In genomic region chr3:73043414-73043813, GRCh38 we compare ENCODE assay signal across 25 cellular contexts. TPM values are rescaled to one million over a fixed set of nuclear protein-coding genes. Genes with fewer than 3 reads are reported as not detected.
A peak's percentile ranks its signal among the peaks of the same experiment; 100 is the strongest.
DNase-seq lines count a peak whose midpoint lies in the region; ATAC-seq, FAIRE-seq and TF ChIP-seq lines count a peak whose summit lies in the region.
"Had no signal": no experiment of that assay in that cellular context is flagged by ENCODE, and none has a peak within 500 bp of the region (broad histone marks: within the 10 kb centered on the region; RNA-seq: fewer than 3 reads in every experiment).

No MANE protein-coding gene starts in this region.

- H4K8ac ChIP-seq in trophoblast cell (ENCODE audit: low read depth, low read length), result no peak overlapping the region

- H3K27me3 ChIP-seq in trophoblast cell (ENCODE audit: insufficient read depth, low read length) (no peaks in the 10 kb centered on the region), colonic mucosa (no peaks in the 10 kb centered on the region)

- H3K23ac ChIP-seq in trophoblast cell (ENCODE audit: low read length), result no peak overlapping the region

- H3K27ac ChIP-seq in trophoblast cell (ENCODE audit: low read depth, low read length), result no peak overlapping the region
- no peak overlapping the region for H3K27ac ChIP-seq in colonic mucosa

- no peak overlapping the region for H4K91ac ChIP-seq in trophoblast cell (ENCODE audit: low read depth, low read length)

- H3K27me3 Mint-ChIP-seq in activated T-cell treated with anti-CD3 and anti-CD28 coated beads, Interleukin-2, amount 50 U/mL, for 24 hours, result no peaks in the 10 kb centered on the region
- no peaks in the 10 kb centered on the region for H3K27me3 Mint-ChIP-seq in activated T-cell treated with anti-CD3 and anti-CD28 coated beads, Interleukin-2, amount 50 U/mL, for 72 hours (ENCODE audit: low read depth)
- no peaks in the 10 kb centered on the region for H3K27me3 Mint-ChIP-seq in activated T-helper 1 cell treated with anti-CD3 and anti-CD28 coated beads, Interleukin-12 subunit alpha, Interleukin-12 subunit beta, Interleukin-2, Interleukin-4 antibody, amounts not matched to agents 30 ng/mL and 10 ng/mL and 1 ng/mL, durations not matched to agents 14 hours and 24 hours and 36 hours (ENCODE audit: insufficient read depth)
- H3K27me3 Mint-ChIP-seq: B cell had no signal

- no peaks in the 10 kb centered on the region for H3K79me1 ChIP-seq in trophoblast cell (ENCODE audit: low read length)

- no peak overlapping the region for H2AFZ ChIP-seq in trophoblast cell (ENCODE audit: insufficient read depth, low read length, poor library complexity)

- H3K36me3 ChIP-seq in trophoblast cell (ENCODE audit: control insufficient read depth in 1 of 2, insufficient read depth in 2 of 2, low read length in 2 of 2) (peaks cover 2 to 7% of the 10 kb centered on the region in 2 experiments), colonic mucosa (no peaks in the 10 kb centered on the region)

- H2BK120ac ChIP-seq in trophoblast cell (ENCODE audit: insufficient read depth, low read length, poor library complexity), result no peak overlapping the region

- H2BK12ac ChIP-seq in trophoblast cell (ENCODE audit: low read length), result no peak overlapping the region

- H3K4ac ChIP-seq in trophoblast cell (ENCODE audit: low read depth, low read length), result peak overlapping the region; percentile 62

- H3K9ac ChIP-seq in trophoblast cell (ENCODE audit: low read length), result no peak overlapping the region
- no peak overlapping the region for H3K9ac ChIP-seq in colonic mucosa (ENCODE audit: low read depth in 2 of 2, low read length in 2 of 2)
- H3K9ac ChIP-seq: SK-N-SH had no signal

- TF ChIP-seq CTCF in colonic mucosa (IDR thresholded peaks at IDR 0.05), result no peak

- FAIRE-seq in G401.6 (lab: Jason Lieb, UNC), result peak; percentile 15
- FAIRE-seq: A204.1, H1 had no signal

- no peaks in the 10 kb centered on the region for H3K9me3 ChIP-seq in trophoblast cell (ENCODE audit: insufficient read depth, low read depth, low read length)
- H3K9me3 ChIP-seq in colonic mucosa, result no peaks in the 10 kb centered on the region
- H3K9me3 ChIP-seq: SK-N-SH had no signal

- WGBS in trophoblast cell (ENCODE audit: extremely low coverage, insufficient coverage, insufficient read length), result no CpG with 5 or more reads among the region's 1 CpG

- no peak overlapping the region for H3K18ac ChIP-seq in trophoblast cell (ENCODE audit: low read length)

- H4K12ac ChIP-seq in trophoblast cell (ENCODE audit: low read depth, low read length), result no peak overlapping the region

- H2AK5ac ChIP-seq in trophoblast cell (ENCODE audit: low read length), result no peak overlapping the region

- H3K4me3 ChIP-seq in trophoblast cell (ENCODE audit: low read depth, low read length), result no peak overlapping the region
- no peak overlapping the region for H3K4me3 ChIP-seq in colonic mucosa

- H3K14ac ChIP-seq in trophoblast cell (ENCODE audit: low read length), result no peak overlapping the region

- no peak for DNase-seq in activated T-cell treated with anti-CD3 and anti-CD28 coated beads, Interleukin-2, amount 50 U/mL, for 24 hours
- DNase-seq in activated T-cell treated with anti-CD3 and anti-CD28 coated beads, Interleukin-2, amount 50 U/mL, for 72 hours, result no peak
- no peak for DNase-seq in activated T-helper 1 cell treated with anti-CD3 and anti-CD28 coated beads, Interleukin-12 subunit alpha, Interleukin-12 subunit beta, Interleukin-2, Interleukin-4 antibody, amounts not matched to agents 30 ng/mL and 10 ng/mL and 1 ng/mL, durations not matched to agents 14 hours and 24 hours and 36 hours (ENCODE audit: low spot score)
- DNase-seq in trophoblast cell (no peak), NCI-H2227 treated with DMSO at 0.1 percent for 48 hours (lab: John Stamatoyannopoulos, UW) (no peak), colonic mucosa (no peak)
- DNase-seq: DMS79; KBM-7; MM.1S; NCI-H1092 treated with DMSO at 0.1 percent for 48 hours; NCI-H1436 treated with DMSO at 0.1 percent for 48 hours; NCI-H1930; NCI-H226; NCI-H510A treated with DMSO at 0.1 percent for 48 hours; NCI-H748 treated with DMSO at 0.1 percent for 48 hours; NK-92 treated with Interleukin-12 subunit alpha and Interleukin-12 subunit beta, amount 100 ng/mL, for 24 hours; SIG-M5; SK-N-SH had no signal

- intact Hi-C loops in activated T-helper 1 cell treated with anti-CD3 and anti-CD28 coated beads, Interleukin-12 subunit alpha, Interleukin-12 subunit beta, Interleukin-2, Interleukin-4 antibody, amounts not matched to agents 30 ng/mL and 10 ng/mL and 1 ng/mL, durations not matched to agents 14 hours and 24 hours and 36 hours (cut with micrococcal nuclease), result no loop called here
- intact Hi-C loops in colonic mucosa (cut with DNase I), result no loop called here

- no peak for ATAC-seq in activated T-cell treated with anti-CD3 and anti-CD28 coated beads, Interleukin-2, amount 50 U/mL, for 72 hours (replicated peaks in 1 of 2)
- ATAC-seq: HCT116, Panc1 had no signal

- H3K4me2 ChIP-seq in trophoblast cell (ENCODE audit: low read length), result no peak overlapping the region
- H3K4me2 ChIP-seq: SK-N-SH had no signal

- no peak overlapping the region for H2BK5ac ChIP-seq in trophoblast cell (ENCODE audit: low read depth, low read length, poor library complexity)

- H3K36me3 Mint-ChIP-seq in activated T-cell treated with anti-CD3 and anti-CD28 coated beads, Interleukin-2, amount 50 U/mL, for 24 hours (ENCODE audit: low read depth), result peaks cover 56% of the 10 kb centered on the region
- peaks cover 0 to 4% of the 10 kb centered on the region in 2 donors for H3K36me3 Mint-ChIP-seq in activated T-cell treated with anti-CD3 and anti-CD28 coated beads, Interleukin-2, amount 50 U/mL, for 72 hours (ENCODE audit: insufficient read depth in 2 of 2)
- peaks cover 2% of the 10 kb centered on the region for H3K36me3 Mint-ChIP-seq in activated T-helper 1 cell treated with anti-CD3 and anti-CD28 coated beads, Interleukin-12 subunit alpha, Interleukin-12 subunit beta, Interleukin-2, Interleukin-4 antibody, amounts not matched to agents 30 ng/mL and 10 ng/mL and 1 ng/mL, durations not matched to agents 14 hours and 24 hours and 36 hours (ENCODE audit: low read depth)

- peaks cover 78% of the 10 kb centered on the region for H3K4me1 Mint-ChIP-seq in activated T-cell treated with anti-CD3 and anti-CD28 coated beads, Interleukin-2, amount 50 U/mL, for 24 hours (ENCODE audit: low read depth)
- peaks cover 73% of the 10 kb centered on the region for H3K4me1 Mint-ChIP-seq in activated T-cell treated with anti-CD3 and anti-CD28 coated beads, Interleukin-2, amount 50 U/mL, for 72 hours (ENCODE audit: low read depth)
- H3K4me1 Mint-ChIP-seq in activated T-helper 1 cell treated with anti-CD3 and anti-CD28 coated beads, Interleukin-12 subunit alpha, Interleukin-12 subunit beta, Interleukin-2, Interleukin-4 antibody, amounts not matched to agents 30 ng/mL and 10 ng/mL and 1 ng/mL, durations not matched to agents 14 hours and 24 hours and 36 hours (ENCODE audit: low read depth), result peaks cover 38% of the 10 kb centered on the region

- H3K9me3 Mint-ChIP-seq in activated T-cell treated with anti-CD3 and anti-CD28 coated beads, Interleukin-2, amount 50 U/mL, for 24 hours, result no peaks in the 10 kb centered on the region
- no peaks in the 10 kb centered on the region for H3K9me3 Mint-ChIP-seq in activated T-cell treated with anti-CD3 and anti-CD28 coated beads, Interleukin-2, amount 50 U/mL, for 72 hours
- H3K9me3 Mint-ChIP-seq in activated T-helper 1 cell treated with anti-CD3 and anti-CD28 coated beads, Interleukin-12 subunit alpha, Interleukin-12 subunit beta, Interleukin-2, Interleukin-4 antibody, amounts not matched to agents 30 ng/mL and 10 ng/mL and 1 ng/mL, durations not matched to agents 14 hours and 24 hours and 36 hours, result no peaks in the 10 kb centered on the region
- H3K9me3 Mint-ChIP-seq: CD14-positive monocyte had no signal

- H3K4me1 ChIP-seq in trophoblast cell (ENCODE audit: control insufficient read depth in 1 of 2, insufficient read depth in 2 of 2, low read length in 2 of 2), result peaks cover 0 to 8% of the 10 kb centered on the region in 2 experiments
- peaks cover 2% of the 10 kb centered on the region for H3K4me1 ChIP-seq in colonic mucosa

- no peak overlapping the region for H3K4me3 Mint-ChIP-seq in activated T-cell treated with anti-CD3 and anti-CD28 coated beads, Interleukin-2, amount 50 U/mL, for 24 hours
- no peak overlapping the region for H3K4me3 Mint-ChIP-seq in activated T-cell treated with anti-CD3 and anti-CD28 coated beads, Interleukin-2, amount 50 U/mL, for 72 hours
- no peak overlapping the region for H3K4me3 Mint-ChIP-seq in activated T-helper 1 cell treated with anti-CD3 and anti-CD28 coated beads, Interleukin-12 subunit alpha, Interleukin-12 subunit beta, Interleukin-2, Interleukin-4 antibody, amounts not matched to agents 30 ng/mL and 10 ng/mL and 1 ng/mL, durations not matched to agents 14 hours and 24 hours and 36 hours
- H3K4me3 Mint-ChIP-seq: B cell had no signal

- H3K27ac Mint-ChIP-seq in activated T-cell treated with anti-CD3 and anti-CD28 coated beads, Interleukin-2, amount 50 U/mL, for 24 hours, result peak overlapping the region; percentile 30
- H3K27ac Mint-ChIP-seq in activated T-cell treated with anti-CD3 and anti-CD28 coated beads, Interleukin-2, amount 50 U/mL, for 72 hours, result no peak overlapping the region
- peak overlapping the region; percentile 40 for H3K27ac Mint-ChIP-seq in activated T-helper 1 cell treated with anti-CD3 and anti-CD28 coated beads, Interleukin-12 subunit alpha, Interleukin-12 subunit beta, Interleukin-2, Interleukin-4 antibody, amounts not matched to agents 30 ng/mL and 10 ng/mL and 1 ng/mL, durations not matched to agents 14 hours and 24 hours and 36 hours
- H3K27ac Mint-ChIP-seq: B cell had no signal

- peaks cover 11% of the 10 kb centered on the region for H3K79me2 ChIP-seq in trophoblast cell (ENCODE audit: control insufficient read depth, insufficient read depth, low read length, poor library complexity)

RNA-seq across cellular contexts. Expression of gene EBLN2, which starts 18.0 kb away (rescaled TPM):
- total RNA-seq in activated T-cell treated with anti-CD3 and anti-CD28 coated beads, Interleukin-2, amount 50 U/mL, for 72 hours, result 1 to 10 TPM; 7.0 to 7.4 TPM
- 8.4 and 9.6 TPM in 2 replicates for total RNA-seq in activated T-helper 1 cell treated with anti-CD3 and anti-CD28 coated beads, Interleukin-12 subunit alpha, Interleukin-12 subunit beta, Interleukin-2, Interleukin-4 antibody, amounts not matched to agents 30 ng/mL and 10 ng/mL and 1 ng/mL, durations not matched to agents 14 hours and 24 hours and 36 hours
- polyA plus RNA-seq in trophoblast cell (2013), result 2.2 TPM in 2 replicates
- 1 to 10 TPM; 3.1 to 4.0 TPM for total RNA-seq in colonic mucosa

RNA-seq across cellular contexts. Expression of gene PPP4R2, which starts 46.8 kb away (rescaled TPM):
- 100 to 1,000 TPM in 1 of 2 donors, 10 to 100 TPM in 1; 99.5 to 101 TPM for total RNA-seq in activated T-cell treated with anti-CD3 and anti-CD28 coated beads, Interleukin-2, amount 50 U/mL, for 72 hours
- total RNA-seq in activated T-helper 1 cell treated with anti-CD3 and anti-CD28 coated beads, Interleukin-12 subunit alpha, Interleukin-12 subunit beta, Interleukin-2, Interleukin-4 antibody, amounts not matched to agents 30 ng/mL and 10 ng/mL and 1 ng/mL, durations not matched to agents 14 hours and 24 hours and 36 hours, result 113 and 125 TPM in 2 replicates
- polyA plus RNA-seq in trophoblast cell (2013), result 40.2 and 42.6 TPM in 2 replicates
- total RNA-seq in colonic mucosa, result 10 to 100 TPM; 60.3 to 92.9 TPM
